In genomic region chr17:2685696-2686095, GRCh38 we compare ENCODE assay signal across 1 cellular context.
TF ChIP-seq lines count a peak whose summit lies in the region.

No MANE protein-coding gene starts in this region.

TF ChIP-seq in GM12878, 131 proteins besides CTCF, POLR2A, EP300 and RAD21:
- TF ChIP-seq SMAD1 (IDR thresholded peaks at IDR 0.05; ENCODE audit: low read depth, partially characterized antibody) (no peak), RFX5 (IDR thresholded peaks at IDR 0.05; ENCODE audit: low read depth, low read length) (no peak), YY1 (IDR thresholded peaks at IDR 0.05; ENCODE audit: low read depth, low read length) (no peak), SIN3A (IDR thresholded peaks at IDR 0.05; ENCODE audit: low read depth, low read length) (no peak), BCL11A (IDR thresholded peaks at IDR 0.05; ENCODE audit: low read depth, low read length) (no peak), ATF2 (IDR thresholded peaks at IDR 0.05; ENCODE audit: low read length) (no peak; the same call in 1 of the 2 replicates), SP1 (IDR thresholded peaks at IDR 0.05; ENCODE audit: low read depth, low read length) (no peak), NFXL1 (IDR thresholded peaks at IDR 0.05; ENCODE audit: borderline replicate concordance) (no peak), CBX5 (IDR thresholded peaks at IDR 0.05; ENCODE audit: low read depth) (no peak), SMAD5 (IDR thresholded peaks at IDR 0.05; ENCODE audit: low read depth) (no peak), GATAD2B (conservative IDR thresholded peaks at IDR 0.05; ENCODE audit: low read depth) (no peak), SRF (IDR thresholded peaks at IDR 0.05; ENCODE audit: low read depth in 2 of 2, low read length in 2 of 2) (no peak)
- TF ChIP-seq, protein P1, sequence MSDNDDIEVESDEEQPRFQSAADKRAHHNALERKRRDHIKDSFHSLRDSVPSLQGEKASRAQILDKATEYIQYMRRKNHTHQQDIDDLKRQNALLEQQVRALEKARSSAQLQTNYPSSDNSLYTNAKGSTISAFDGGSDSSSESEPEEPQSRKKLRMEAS (IDR thresholded peaks at IDR 0.05; ENCODE audit: low read depth, low read length): no peak
